In genomic region chr20:59470521-59470920, GRCh38 we compare ENCODE assay signal across 20 cellular contexts.
DNase-seq lines count a peak whose midpoint lies in the region; ATAC-seq, FAIRE-seq and TF ChIP-seq lines count a peak whose summit lies in the region.
"Had no signal": no experiment of that assay in that cellular context is flagged by ENCODE, and none has a peak within 500 bp of the region (broad histone marks: within the 10 kb centered on the region; RNA-seq: fewer than 3 reads in every experiment).

No MANE protein-coding gene starts in this region.

- H4K8ac ChIP-seq in H9 (replicated peaks; ENCODE audit: insufficient read length, low read depth, low read length) = no peak overlapping the region

- H3K9me3 ChIP-seq in BLaER1 = no peaks in the 10 kb centered on the region
- no peaks in the 10 kb centered on the region for H3K9me3 ChIP-seq in H9 (ENCODE audit: control insufficient read depth, low read depth, low read length)
- H3K9me3 ChIP-seq in HepG2 (ENCODE audit: low read length) = no peaks in the 10 kb centered on the region
- H3K9me3 ChIP-seq: HAP-1 had no signal

- no peak for TF ChIP-seq RAD21 in HepG2 (CRISPR knock-in tag; IDR thresholded peaks at IDR 0.05)

- peaks cover 7% of the 10 kb centered on the region for H3K27me3 Mint-ChIP-seq in H9 (ENCODE audit: low read depth)
- H3K27me3 Mint-ChIP-seq: IgD-negative memory B cell had no signal

- no TSS peak for BruUV-seq in HepG2 (replicated peaks; lab: Mats Ljungman, UMichigan)

- H2AK5ac ChIP-seq in H9 (ENCODE audit: insufficient read length, low read length) = no peak overlapping the region

- H3K14ac ChIP-seq in H9 (ENCODE audit: insufficient read depth, low read length) = peak overlapping the region; percentile 1

- H2AFZ ChIP-seq in H9 (ENCODE audit: low read length) (no peak overlapping the region), HepG2 (ENCODE audit: low read length) (no peak overlapping the region)

- no peak overlapping the region for H4K91ac ChIP-seq in H9 (ENCODE audit: insufficient read length, low read depth, low read length)

- H3K36me3 ChIP-seq in BLaER1 (no peaks in the 10 kb centered on the region), HepG2 (replicated peaks in 1 of 2; ENCODE audit: control insufficient read depth in 1 of 2, insufficient read depth in 2 of 2, low read length in 2 of 2) (no peaks in the 10 kb centered on the region)
- H3K36me3 ChIP-seq: HAP-1 had no signal

- H3K9ac ChIP-seq in BLaER1 (no peak overlapping the region), H9 (ENCODE audit: extremely low read depth, insufficient read length, low read length) (no peak overlapping the region), HepG2 (ENCODE audit: insufficient read depth, low read depth, low read length) (no peak overlapping the region)

- ATAC-seq in HepG2 = peak; percentile 12; the same call in 2 of the 3 replicates
- no peak for ATAC-seq in HG03025 (IDR thresholded peaks at IDR 0.05; ENCODE audit: low FRiP score, unreplicated experiment)
- ATAC-seq in omental fat pad (ENCODE audit: low FRiP score) = no peak

- no peak overlapping the region for H2BK15ac ChIP-seq in H9 (ENCODE audit: low read depth, low read length)

- H3T11ph ChIP-seq in H9 (ENCODE audit: low read length) = no peak overlapping the region

- H3K9me3 Mint-ChIP-seq in H9 = peaks cover 8% of the 10 kb centered on the region in 2 experiments
- H3K9me3 Mint-ChIP-seq: CD4-positive, alpha-beta T cell; IgD-negative memory B cell had no signal

- in situ Hi-C loops in HepG2 (cut with HindIII; ENCODE audit: extremely low pct_ligation_motif_present, low pct_unique_long_range_greater_than_20kb) = no loop called here

- no peak for DNase-seq in H9
- DNase-seq in HepG2 (ENCODE audit: low spot score) = no peak
- peak; percentile 35 for DNase-seq in posterior vena cava (ENCODE audit: low spot score)
- DNase-seq in omental fat pad (ENCODE audit: low spot score) = no peak
- DNase-seq in NCI-H69 (lab: John Stamatoyannopoulos, UW) = no peak
- no peak for DNase-seq in NCI-H526 (lab: John Stamatoyannopoulos, UW)
- DNase-seq: Caco-2; CD4-positive, alpha-beta T cell; GOT3; KBM-7 had no signal

- H2BK20ac ChIP-seq in H9 (ENCODE audit: low read depth, low read length, poor library complexity, severe bottlenecking) = no peak overlapping the region

- intact Hi-C loops in HepG2 (cut with micrococcal nuclease; ENCODE audit: unreplicated experiment) (no loop called here), posterior vena cava (cut with DNase I) (no loop called here)

- H3K4me3 Mint-ChIP-seq in H9 = no peak overlapping the region
- H3K4me3 Mint-ChIP-seq: B cell; CD4-positive, alpha-beta T cell; IgD-negative memory B cell had no signal

- H2BK5ac ChIP-seq in H9 (ENCODE audit: insufficient read length, low read length) = no peak overlapping the region

- TF ChIP-seq POLR2A in HepG2 (IDR thresholded peaks at IDR 0.05; ENCODE audit: insufficient read depth in 1 of 2, low read depth in 2 of 2, low read length in 2 of 2) = no peak

- TF ChIP-seq CTCF in H9 (conservative IDR thresholded peaks at IDR 0.05) (no peak), HepG2 (CRISPR knock-in tag; IDR thresholded peaks at IDR 0.05) (no peak), omental fat pad (IDR thresholded peaks at IDR 0.05) (no peak)

- H2BK120ac ChIP-seq in H9 (ENCODE audit: low read depth, low read length, poor library complexity, severe bottlenecking) = no peak overlapping the region

- WGBS in H9 (ENCODE audit: extremely low coverage, insufficient read length, low lambda C conversion rate) = no CpG with 5 or more reads among the region's 20 CpGs
- WGBS in HepG2 (ENCODE audit: low lambda C conversion rate) = 56% methylated on average over 20 of the region's 20 CpGs

- CTCF ChIA-PET in HepG2 (lab: Yijun Ruan, JAX; ENCODE audit: low intra/inter-chr PET ratio, low total read pairs) = no interaction called here

- peak overlapping the region; percentile 72 for H3K4me2 ChIP-seq in BLaER1
- no peak overlapping the region for H3K4me2 ChIP-seq in H9 (ENCODE audit: insufficient read depth, insufficient read length, low read length)
- no peak overlapping the region for H3K4me2 ChIP-seq in HepG2 (ENCODE audit: low read depth, low read length)

- no peak overlapping the region for H3K56ac ChIP-seq in H9 (ENCODE audit: insufficient read length, low read depth, low read length)

- H3K79me2 ChIP-seq in H9 (ENCODE audit: insufficient read depth, low read length) (no peaks in the 10 kb centered on the region), HepG2 (ENCODE audit: insufficient read depth, low read length) (no peaks in the 10 kb centered on the region)

- H3K18ac ChIP-seq in H9 (ENCODE audit: insufficient read length, low read depth, low read length) = peak overlapping the region; percentile 43

- FAIRE-seq in HepG2 (lab: Jason Lieb, UNC) = no peak
- FAIRE-seq: D721Med, G401.6, GM12892 had no signal

- peaks cover 5 to 8% (median 7%) of the 10 kb centered on the region in 3 experiments; a peak in 6 of 7 replicates for H3K36me3 Mint-ChIP-seq in H9 (ENCODE audit: insufficient read depth in 1 of 3, low read depth in 3 of 3)
- H3K36me3 Mint-ChIP-seq: IgD-negative memory B cell had no signal

- H3K4me1 Mint-ChIP-seq in H9 = peaks cover 25 to 34% of the 10 kb centered on the region in 2 experiments
- H3K4me1 Mint-ChIP-seq: B cell, IgD-negative memory B cell had no signal

- no peak overlapping the region for H3K23ac ChIP-seq in H9 (ENCODE audit: insufficient read length, low read depth, low read length)

- H3K4me3 ChIP-seq in BLaER1 = 0 out of 2 replicates have a peak overlapping the region, but pooled peaks have one; percentile 17
- no peak overlapping the region for H3K4me3 ChIP-seq in HepG2 (replicated peaks in 1 of 3; ENCODE audit: insufficient read depth in 1 of 3, low read depth in 2 of 3, low read length in 3 of 3)
- H3K4me3 ChIP-seq: HAP-1 had no signal

- no peak overlapping the region for H3K4ac ChIP-seq in H9 (ENCODE audit: low read depth, low read length)

- H3K27me3 ChIP-seq in BLaER1 (peaks cover 35% of the 10 kb centered on the region), H9 (ENCODE audit: insufficient read depth, low read length) (no peaks in the 10 kb centered on the region), HepG2 (ENCODE audit: control insufficient read depth in 1 of 2, insufficient read depth in 2 of 2, low read length in 2 of 2) (peaks cover 5 to 77% of the 10 kb centered on the region in 2 experiments; a peak in 4 of 5 replicates)

- peak overlapping the region in 1 of 3 experiments; percentile 31; a peak in 2 of 7 replicates for H3K27ac Mint-ChIP-seq in H9
- H3K27ac Mint-ChIP-seq: B cell; CD4-positive, alpha-beta T cell had no signal

- H2BK12ac ChIP-seq in H9 (ENCODE audit: insufficient read length, low read depth, low read length) = no peak overlapping the region

- POLR2A ChIA-PET in HepG2 (lab: Yijun Ruan, JAX) = no interaction called here

- H3K79me1 ChIP-seq in H9 (ENCODE audit: insufficient read depth, low read depth, low read length, poor library complexity, severe bottlenecking) = no peaks in the 10 kb centered on the region

- no peak overlapping the region for H4K5ac ChIP-seq in H9 (ENCODE audit: insufficient read length, low read depth, low read length)

- TF ChIP-seq EP300 in HepG2 (IDR thresholded peaks at IDR 0.05; ENCODE audit: low read depth in 2 of 2, low read length in 2 of 2) (no peak), HepG2 (CRISPR knock-in tag; IDR thresholded peaks at IDR 0.05; ENCODE audit: borderline replicate concordance) (no peak)

- H4K20me1 ChIP-seq in BLaER1 (no peaks in the 10 kb centered on the region), H9 (ENCODE audit: control insufficient read depth, insufficient read depth, insufficient read length) (no peaks in the 10 kb centered on the region), HepG2 (ENCODE audit: insufficient read depth, low read length) (no peaks in the 10 kb centered on the region)

- H3K27ac ChIP-seq in BLaER1 = peak overlapping the region; percentile 52
- H3K27ac ChIP-seq in H9 (ENCODE audit: insufficient read length, low read depth, low read length) = no peak overlapping the region
- H3K27ac ChIP-seq in HepG2 (ENCODE audit: extremely low read length, insufficient read depth, low read length) = no peak overlapping the region
- H3K27ac ChIP-seq: C4-2B, HL-60 had no signal

- H3K23me2 ChIP-seq in H9 (ENCODE audit: insufficient read length, low read depth, low read length, poor library complexity, severe bottlenecking) = no peaks in the 10 kb centered on the region

- H3K4me1 ChIP-seq in BLaER1 = peaks cover 60% of the 10 kb centered on the region
- H3K4me1 ChIP-seq in H9 (ENCODE audit: insufficient read depth, low read length) = no peaks in the 10 kb centered on the region; the same call in 1 of the 2 replicates
- peaks cover 12% of the 10 kb centered on the region for H3K4me1 ChIP-seq in HepG2 (ENCODE audit: insufficient read depth, low read length)
- H3K4me1 ChIP-seq: Caco-2, HAP-1 had no signal

TF ChIP-seq in HepG2, 621 proteins besides CTCF, POLR2A, EP300 and RAD21:
- TF ChIP-seq ZFYVE20 (CRISPR knock-in tag; IDR thresholded peaks at IDR 0.05; ENCODE audit: borderline replicate concordance, low read depth) (0 out of 2 replicates have a peak, but pooled peaks have one; percentile 17), BRCA1 (CRISPR knock-in tag; IDR thresholded peaks at IDR 0.05) (no peak)
